ENCODE assay signal across 8 cellular contexts in the genomic region with DNA sequence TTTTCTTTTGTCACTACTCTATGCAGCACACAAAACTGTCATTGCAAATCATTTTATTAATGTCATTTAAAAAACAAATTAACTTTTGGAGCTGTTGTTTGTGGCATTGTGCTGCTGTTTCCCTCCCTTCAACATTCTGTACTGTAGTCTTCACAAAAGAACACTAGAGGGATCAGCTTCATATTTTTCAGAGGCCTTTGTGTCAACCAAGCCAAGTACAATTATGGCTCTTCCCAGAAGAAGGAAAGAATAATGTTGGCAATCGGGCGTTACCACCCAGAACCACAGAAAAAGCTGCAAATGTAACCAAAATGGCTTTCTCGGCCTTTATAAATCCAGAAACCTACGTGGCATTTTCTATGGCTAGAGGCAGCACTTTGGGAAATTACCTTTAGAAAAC.
DNase-seq lines count a peak whose midpoint lies in the region; ATAC-seq and TF ChIP-seq lines count a peak whose summit lies in the region.

No MANE protein-coding gene starts in this region.

- no peak overlapping the region for H3K4me3 ChIP-seq in endodermal cell (ENCODE audit: low read length)

- peaks cover 7% of the 10 kb centered on the region for H3K4me1 ChIP-seq in endodermal cell (ENCODE audit: control insufficient read depth, insufficient read depth, low read length)

- H3K27me3 ChIP-seq in endodermal cell (ENCODE audit: control insufficient read depth, insufficient read depth, low read length, poor library complexity, severe bottlenecking): peaks cover 11% of the 10 kb centered on the region

- peaks cover 12% of the 10 kb centered on the region for H3K4me1 Mint-ChIP-seq in endodermal cell

- DNase-seq in COLO829 (ENCODE audit: low spot score) (peak; percentile 59), NCI-H2227 treated with DMSO at 0.1 percent for 48 hours (lab: John Stamatoyannopoulos, UW) (peak; percentile 91), endodermal cell (no peak), non-pigmented ciliary epithelial cell (ENCODE audit: low read depth) (peak; percentile 60), superior temporal gyrus (ENCODE audit: extremely low spot score) (no peak), NCI-H187 (lab: John Stamatoyannopoulos, UW) (no peak), NCI-H524 treated with DMSO at 0.1 percent for 48 hours (lab: John Stamatoyannopoulos, UW) (no peak)

- no peaks in the 10 kb centered on the region for H3K36me3 Mint-ChIP-seq in endodermal cell (ENCODE audit: low read depth)

- no peak overlapping the region for H3K27ac ChIP-seq in endodermal cell (ENCODE audit: low read depth, low read length)

- no peaks in the 10 kb centered on the region for H3K36me3 ChIP-seq in endodermal cell (ENCODE audit: control insufficient read depth, insufficient read depth, low read length)

- ATAC-seq in GM19397 (IDR thresholded peaks at IDR 0.05; ENCODE audit: unreplicated experiment): no peak

- TF ChIP-seq CTCF in endodermal cell (conservative IDR thresholded peaks at IDR 0.05): peak; percentile 65

- H3K9me3 Mint-ChIP-seq in endodermal cell: no peaks in the 10 kb centered on the region

- no peak overlapping the region for H3K4me3 Mint-ChIP-seq in endodermal cell

- H3K27ac Mint-ChIP-seq in endodermal cell: no peak overlapping the region

- H3K9ac ChIP-seq in endodermal cell (ENCODE audit: extremely low read depth, low read length, poor library complexity, severe bottlenecking): no peak overlapping the region

- no peaks in the 10 kb centered on the region for H3K9me3 ChIP-seq in endodermal cell (ENCODE audit: control insufficient read depth, low read length)

- WGBS in endodermal cell (ENCODE audit: insufficient coverage in 1 of 2, insufficient read length in 1 of 2), 2 experiments: 89 to 95% methylated on average over 4 of the region's 4 CpGs

- peaks cover 22% of the 10 kb centered on the region for H3K27me3 Mint-ChIP-seq in endodermal cell (ENCODE audit: insufficient read depth)

Comparison
In these comparisons a context has a peak if more than half of its experiments do, and no peak if none do; other contexts are left out.
1. DNase-seq: peak in COLO829 (single experiment), NCI-H2227 treated with DMSO at 0.1 percent for 48 hours (single experiment) and non-pigmented ciliary epithelial cell (single experiment); none in endodermal cell (single experiment), superior temporal gyrus (single experiment), NCI-H187 (0 of 2) and NCI-H524 treated with DMSO at 0.1 percent for 48 hours (single experiment).